Comparison of ENCODE assay signal across 1 cellular context in genomic region chr17:73304438-73304837, GRCh38.
TF ChIP-seq lines count a peak whose summit lies in the region.

No MANE protein-coding gene starts in this region.

TF ChIP-seq in H1, 55 proteins besides CTCF, POLR2A, EP300 and RAD21:
- TF ChIP-seq TAF1 (IDR thresholded peaks at IDR 0.05; ENCODE audit: low read depth, low read length) (no peak), BACH1 (IDR thresholded peaks at IDR 0.05; ENCODE audit: low read length) (no peak), SRF (IDR thresholded peaks at IDR 0.05; ENCODE audit: low read depth, low read length) (no peak), KDM5A (IDR thresholded peaks at IDR 0.05; ENCODE audit: low read length) (no peak), TBP (IDR thresholded peaks at IDR 0.05; ENCODE audit: low read depth, low read length) (no peak), ATF3 (IDR thresholded peaks at IDR 0.05; ENCODE audit: insufficient read depth, low read depth, low read length) (no peak), TCF12 (IDR thresholded peaks at IDR 0.05; ENCODE audit: low read depth, low read length) (no peak), CHD7 (IDR thresholded peaks at IDR 0.05; ENCODE audit: insufficient replicate concordance, low read length) (no peak), BCL11A (IDR thresholded peaks at IDR 0.05; ENCODE audit: low read depth in 2 of 2, low read length in 2 of 2) (no peak), FOSL1 (IDR thresholded peaks at IDR 0.05; ENCODE audit: insufficient read depth, low read depth, low read length) (no peak), SIX5 (IDR thresholded peaks at IDR 0.05; ENCODE audit: low read depth, low read length) (no peak), MAX (IDR thresholded peaks at IDR 0.05) (no peak), SIN3A (conservative IDR thresholded peaks at IDR 0.05 in 1 of 2, IDR thresholded peaks at IDR 0.05 in 1 of 2; ENCODE audit: low read depth in 1 of 2, low read length in 2 of 2) (no peak), CTBP2 (IDR thresholded peaks at IDR 0.05; ENCODE audit: borderline replicate concordance, insufficient read depth, insufficient read length, low read length) (no peak), POLR2AphosphoS5 (IDR thresholded peaks at IDR 0.05; ENCODE audit: low read depth, low read length) (no peak), ATF2 (IDR thresholded peaks at IDR 0.05; ENCODE audit: low read length) (no peak), CREB1 (IDR thresholded peaks at IDR 0.05) (no peak), RBBP5 (IDR thresholded peaks at IDR 0.05; ENCODE audit: borderline replicate concordance, low read depth, low read length) (no peak)
